11 cellular contexts compared by ENCODE assay signal in genomic region chr16:85391769-85392583, GRCh38.
A peak's percentile ranks its signal among the peaks of the same experiment; 100 is the strongest.
DNase-seq lines count a peak whose midpoint lies in the region; ATAC-seq and TF ChIP-seq lines count a peak whose summit lies in the region.
"Had no signal": no experiment of that assay in that cellular context is flagged by ENCODE, and none has a peak within 500 bp of the region (broad histone marks: within the 10 kb centered on the region; RNA-seq: fewer than 3 reads in every experiment).

No MANE protein-coding gene starts in this region.

- H4K20me1 ChIP-seq in DND-41 (ENCODE audit: insufficient read depth, low read length) = peaks cover 4% of the 10 kb centered on the region; the same call in 1 of the 2 replicates

- POLR2A ChIA-PET in RWPE1 (lab: Yijun Ruan, JAX; ENCODE audit: low non-redundant PET) = no interaction called here

- DNase-seq in DND-41 = peak; percentile 3
- no peak for DNase-seq in RWPE1 (ENCODE audit: low spot score)
- DNase-seq in heart left ventricle = peak in 3 of 5 donors; percentile 11 to 22 (median 17)
- peak in 4 of 5 donors; percentile 9 to 30 (median 22) for DNase-seq in ovary
- no peak for DNase-seq in chondrocyte (ENCODE audit: low spot score)
- DNase-seq in activated CD4-positive, CD25-positive, alpha-beta regulatory T cell (lab: John Stamatoyannopoulos, UW) = no peak
- DNase-seq in activated gamma-delta T cell (lab: John Stamatoyannopoulos, UW) = no peak
- DNase-seq: activated T-cell treated with anti-CD3 and anti-CD28 coated beads for 4 hours; anterior cingulate cortex; naive thymus-derived CD4-positive, alpha-beta T cell had no signal

- H3K36me3 ChIP-seq in DND-41 (ENCODE audit: insufficient read depth, low read length) = no peaks in the 10 kb centered on the region
- H3K36me3 ChIP-seq in heart left ventricle = no peaks in the 10 kb centered on the region
- H3K36me3 ChIP-seq in ovary = no peaks in the 10 kb centered on the region

- H3K27me3 Mint-ChIP-seq in chondrocyte (ENCODE audit: low read depth) = peaks cover 1% of the 10 kb centered on the region

- H3K4me2 ChIP-seq in DND-41 (ENCODE audit: insufficient read depth, low read length) = no peak overlapping the region

- H3K9ac ChIP-seq in DND-41 (ENCODE audit: low read depth, low read length) = no peak overlapping the region

- ATAC-seq in DND-41 (ENCODE audit: insufficient read depth, low read depth) (no peak), heart left ventricle (no peak)
- ATAC-seq: activated CD4-positive, CD25-positive, alpha-beta regulatory T cell treated with anti-CD3 and anti-CD28 coated beads, Interleukin-2, amount 50 U/mL, for 24 hours; naive thymus-derived CD4-positive, alpha-beta T cell had no signal

- no peaks in the 10 kb centered on the region for H3K27me3 ChIP-seq in DND-41 (ENCODE audit: insufficient read depth, low read length, poor library complexity)
- no peaks in the 10 kb centered on the region for H3K27me3 ChIP-seq in heart left ventricle
- no peaks in the 10 kb centered on the region for H3K27me3 ChIP-seq in ovary

- H3K36me3 Mint-ChIP-seq in chondrocyte (ENCODE audit: low read depth) = no peaks in the 10 kb centered on the region

- no peak for TF ChIP-seq CTCF in DND-41 (IDR thresholded peaks at IDR 0.05; ENCODE audit: borderline replicate concordance, extremely low read depth, low read length, poor library complexity, severe bottlenecking)
- TF ChIP-seq CTCF in RWPE1 (conservative IDR thresholded peaks at IDR 0.05; ENCODE audit: low read depth) = no peak
- TF ChIP-seq CTCF in heart left ventricle (IDR thresholded peaks at IDR 0.05) = no peak
- no peak for TF ChIP-seq CTCF in ovary (IDR thresholded peaks at IDR 0.05)
- no peak for TF ChIP-seq CTCF in chondrocyte (IDR thresholded peaks at IDR 0.05)

- H3K9me3 Mint-ChIP-seq in chondrocyte (ENCODE audit: low read depth) = no peaks in the 10 kb centered on the region
- H3K9me3 Mint-ChIP-seq: naive thymus-derived CD4-positive, alpha-beta T cell had no signal

- H3K4me1 ChIP-seq in DND-41 (ENCODE audit: insufficient read depth, low read length) = peaks cover 14% of the 10 kb centered on the region
- H3K4me1 ChIP-seq in heart left ventricle = peaks cover 8 to 41% (median 25%) of the 10 kb centered on the region in 12 donors
- H3K4me1 ChIP-seq in ovary (ENCODE audit: insufficient read depth) = peaks cover 17% of the 10 kb centered on the region

- H3K27ac ChIP-seq in DND-41 (ENCODE audit: low read length) (no peak overlapping the region), RWPE1 (peak overlapping the region; percentile 98), heart left ventricle (peak overlapping the region in 1 of 12 donors; percentile 72), ovary (no peak overlapping the region)

- H3K79me2 ChIP-seq in DND-41 (ENCODE audit: insufficient read depth, low read length) = no peaks in the 10 kb centered on the region

- intact Hi-C loops in heart left ventricle (cut with DNase I) = loop anchor here in 8 of 10 donors (5.0 to 10.0 kb wide), 6 partner anchors 87 to 325 kb away; partner anchors contain the start of gene GSE1 (in 3 of the 8)
- intact Hi-C loops in ovary (cut with DNase I) = loop anchor here in 2 of 4 donors (10.0 kb wide), 2 partner anchors 213 to 223 kb away; partner anchors contain the start of gene GSE1 (in 1 of the 2)

- TF ChIP-seq EP300 in ovary (IDR thresholded peaks at IDR 0.05) = no peak

- no peak overlapping the region for H2AFZ ChIP-seq in DND-41 (ENCODE audit: low read depth, low read length)

- H3K27ac Mint-ChIP-seq in chondrocyte (ENCODE audit: unreplicated experiment) = no peak overlapping the region
- H3K27ac Mint-ChIP-seq: naive thymus-derived CD4-positive, alpha-beta T cell had no signal

- no peak overlapping the region for H3K4me3 Mint-ChIP-seq in chondrocyte (ENCODE audit: unreplicated experiment)
- H3K4me3 Mint-ChIP-seq: naive thymus-derived CD4-positive, alpha-beta T cell had no signal

- CTCF ChIA-PET in RWPE1 (lab: Yijun Ruan, JAX) = interaction anchor here (0.6 to 1.4 kb wide), 4 partner anchors 14 to 1159 kb away, joined by 3 to 5 read pairs (median 4); no protein-coding TSS in a partner anchor

- H3K4me1 Mint-ChIP-seq in chondrocyte (ENCODE audit: low read depth) = peaks cover 51% of the 10 kb centered on the region

- H3K4me3 ChIP-seq in DND-41 (ENCODE audit: low read depth in 1 of 2, low read length in 2 of 2) (no peak overlapping the region), heart left ventricle (no peak overlapping the region), ovary (no peak overlapping the region)

- H3K9me3 ChIP-seq in DND-41 (ENCODE audit: insufficient read depth, low read length, severe bottlenecking) (no peaks in the 10 kb centered on the region), heart left ventricle (peaks cover 0 to 2% (median 0%) of the 10 kb centered on the region in 12 donors), ovary (no peaks in the 10 kb centered on the region)

- TF ChIP-seq POLR2A in heart left ventricle (IDR thresholded peaks at IDR 0.05) (no peak), ovary (IDR thresholded peaks at IDR 0.05) (no peak)

- WGBS in heart left ventricle, 4 donors = 90 to 93% (median 91%) methylated on average over 11 of the region's 11 CpGs
- 51 to 71% (median 70%) methylated on average over 11 of the region's 11 CpGs for WGBS in ovary, 3 donors

Comparison
In these comparisons a context has a peak if more than half of its experiments do, and no peak if none do; other contexts are left out.
1. DNase-seq: peak in DND-41 (single experiment), heart left ventricle (3 of 5) and ovary (4 of 5); none in RWPE1 (single experiment), chondrocyte (single experiment), activated CD4-positive, CD25-positive, alpha-beta regulatory T cell (0 of 4) and activated gamma-delta T cell (single experiment).